9 cellular contexts compared by ENCODE assay signal in the genomic region with DNA sequence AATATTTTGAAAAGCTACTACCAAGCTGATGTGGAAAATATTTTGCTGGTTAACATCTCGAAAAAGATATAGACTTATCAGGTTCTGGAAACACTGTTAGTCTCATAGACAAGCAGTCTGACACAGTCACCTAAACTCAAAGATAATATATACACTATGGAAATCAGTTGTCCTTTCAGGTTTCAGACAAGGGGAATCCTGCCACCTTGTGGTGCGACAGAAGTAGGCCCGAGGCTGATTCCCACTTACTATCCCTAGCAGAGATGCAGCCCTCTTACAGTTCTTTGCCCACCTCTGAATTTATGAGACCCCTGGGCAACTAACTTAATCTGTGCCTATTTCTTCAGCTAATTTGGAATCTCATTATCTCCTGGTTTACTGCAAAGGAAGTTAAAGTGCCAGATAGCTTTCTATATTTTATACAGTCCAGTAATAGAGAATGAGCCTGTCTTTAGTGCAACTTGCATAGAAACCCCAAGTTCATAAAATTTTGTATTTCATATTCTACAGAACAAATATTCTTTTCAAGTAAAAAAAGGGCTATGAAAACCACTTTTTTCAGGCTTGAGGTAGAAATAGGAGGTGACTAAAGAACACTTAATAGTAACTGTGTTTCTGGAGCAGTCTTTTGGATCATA. TPM values are rescaled to one million over a fixed set of nuclear protein-coding genes. Genes with fewer than 3 reads are reported as not detected.
A peak's percentile ranks its signal among the peaks of the same experiment; 100 is the strongest.
DNase-seq lines count a peak whose midpoint lies in the region; ATAC-seq and TF ChIP-seq lines count a peak whose summit lies in the region.
"Had no signal": no experiment of that assay in that cellular context is flagged by ENCODE, and none has a peak within 500 bp of the region (broad histone marks: within the 10 kb centered on the region; RNA-seq: fewer than 3 reads in every experiment).

No MANE protein-coding gene starts in this region.

- H3K27ac ChIP-seq in naive thymus-derived CD4-positive, alpha-beta T cell (ENCODE audit: low read depth, low read length) = no peak overlapping the region

- no peaks in the 10 kb centered on the region for H3K27me3 Mint-ChIP-seq in naive thymus-derived CD4-positive, alpha-beta T cell
- H3K27me3 Mint-ChIP-seq: activated naive CD4-positive, alpha-beta T cell treated with anti-CD3 and anti-CD28 coated beads, Interleukin-2, amount 50 U/mL, for 24 hours had no signal

- CTCF ChIA-PET in naive thymus-derived CD4-positive, alpha-beta T cell (lab: Charles Lee) = interaction anchor here (0.6 to 6.5 kb wide), 15 partner anchors 9 to 423 kb away, joined by 3 to 35 read pairs (median 3); a partner anchor contains a TSS

- H3K27me3 ChIP-seq in NT2/D1 (ENCODE audit: insufficient read depth, insufficient read length) = no peaks in the 10 kb centered on the region
- H3K27me3 ChIP-seq in naive thymus-derived CD4-positive, alpha-beta T cell (ENCODE audit: control insufficient read depth in 2 of 2, insufficient read depth in 2 of 2, low read length in 2 of 2) = no peaks in the 10 kb centered on the region

- no peak for TF ChIP-seq POLR2A in erythroblast (IDR thresholded peaks at IDR 0.05; ENCODE audit: low read length)

- DNase-seq in DMS 273 (lab: John Stamatoyannopoulos, UW; ENCODE audit: unreplicated experiment) = peak; percentile 83
- DNase-seq in HuH-7.5 (ENCODE audit: low spot score) = peak; percentile 29
- DNase-seq in NT2/D1 (ENCODE audit: low read depth, low spot score) = peak; percentile 51
- peak; percentile 61 for DNase-seq in activated CD8-positive, alpha-beta memory T cell treated with anti-CD3 and anti-CD28 coated beads, Interleukin-2, amount 50 U/mL, for 48 hours
- DNase-seq in erythroblast (lab: John Stamatoyannopoulos, UW) = peak; percentile 70 to 82
- DNase-seq in naive thymus-derived CD4-positive, alpha-beta T cell = peak; percentile 21 to 64 (median 50)
- peak; percentile 62 for DNase-seq in stimulated activated naive CD8-positive, alpha-beta T cell treated with anti-CD3 and anti-CD28 coated beads, Interleukin-15, Interleukin-2, amounts not matched to agents 100 U/mL and 50 U/mL, for 24 hours

- H3K4me3 ChIP-seq in NT2/D1 (ENCODE audit: insufficient read length, low read depth) = no peak overlapping the region
- no peak overlapping the region for H3K4me3 ChIP-seq in naive thymus-derived CD4-positive, alpha-beta T cell (ENCODE audit: low read length)

- POLR2A ChIA-PET in naive thymus-derived CD4-positive, alpha-beta T cell (lab: Charles Lee) = interaction anchor here (0.9 kb wide), 1 partner anchor 17 kb away, joined by 5 read pairs; a partner anchor contains a TSS

- no peaks in the 10 kb centered on the region for H3K4me1 Mint-ChIP-seq in naive thymus-derived CD4-positive, alpha-beta T cell
- H3K4me1 Mint-ChIP-seq: activated naive CD4-positive, alpha-beta T cell treated with anti-CD3 and anti-CD28 coated beads, Interleukin-2, amount 50 U/mL, for 24 hours had no signal

- intact Hi-C loops in naive thymus-derived CD4-positive, alpha-beta T cell (cut with micrococcal nuclease) = loop anchor here (1.0 to 10.0 kb wide), 6 partner anchors 59 to 424 kb away; a partner anchor contains a TSS

- H3K9ac ChIP-seq in NT2/D1 (ENCODE audit: insufficient read length, low read depth) = no peak overlapping the region

- H3K4me3 Mint-ChIP-seq in naive thymus-derived CD4-positive, alpha-beta T cell = no peak overlapping the region
- H3K4me3 Mint-ChIP-seq: activated naive CD4-positive, alpha-beta T cell treated with anti-CD3 and anti-CD28 coated beads, Interleukin-2, amount 50 U/mL, for 24 hours had no signal

- no peaks in the 10 kb centered on the region for H3K4me1 ChIP-seq in NT2/D1 (ENCODE audit: insufficient read depth, insufficient read length)
- no peaks in the 10 kb centered on the region for H3K4me1 ChIP-seq in naive thymus-derived CD4-positive, alpha-beta T cell (ENCODE audit: control insufficient read depth in 2 of 2, insufficient read depth in 2 of 2, low read length in 2 of 2)

- peaks cover 6% of the 10 kb centered on the region for H3K36me3 ChIP-seq in NT2/D1 (ENCODE audit: insufficient read depth, insufficient read length, low read length)
- H3K36me3 ChIP-seq in naive thymus-derived CD4-positive, alpha-beta T cell (ENCODE audit: control insufficient read depth in 2 of 3, insufficient read depth in 3 of 3, low read length in 3 of 3) = peaks cover 0 to 3% (median 0%) of the 10 kb centered on the region in 3 experiments

- ATAC-seq in GM21447 (IDR thresholded peaks at IDR 0.05; ENCODE audit: unreplicated experiment) = peak; percentile 83
- ATAC-seq in naive thymus-derived CD4-positive, alpha-beta T cell = peak; percentile 80
- peak; percentile 57 for ATAC-seq in stimulated activated naive CD8-positive, alpha-beta T cell treated with anti-CD3 and anti-CD28 coated beads, Interleukin-15, Interleukin-2, amounts not matched to agents 100 U/mL and 50 U/mL, for 24 hours

- H3K36me3 Mint-ChIP-seq in naive thymus-derived CD4-positive, alpha-beta T cell = peaks cover 0 to 14% (median 2%) of the 10 kb centered on the region in 5 donors
- H3K36me3 Mint-ChIP-seq: activated naive CD4-positive, alpha-beta T cell treated with anti-CD3 and anti-CD28 coated beads, Interleukin-2, amount 50 U/mL, for 24 hours had no signal

- no peaks in the 10 kb centered on the region for H3K9me3 Mint-ChIP-seq in naive thymus-derived CD4-positive, alpha-beta T cell
- H3K9me3 Mint-ChIP-seq: activated naive CD4-positive, alpha-beta T cell treated with anti-CD3 and anti-CD28 coated beads, Interleukin-2, amount 50 U/mL, for 24 hours had no signal

- H3K9me3 ChIP-seq in NT2/D1 (ENCODE audit: insufficient read depth, low read length) = no peaks in the 10 kb centered on the region
- H3K9me3 ChIP-seq in naive thymus-derived CD4-positive, alpha-beta T cell (ENCODE audit: control insufficient read depth in 2 of 3, low read length in 3 of 3) = no peaks in the 10 kb centered on the region

- H3K27ac Mint-ChIP-seq in naive thymus-derived CD4-positive, alpha-beta T cell = no peak overlapping the region
- H3K27ac Mint-ChIP-seq: activated naive CD4-positive, alpha-beta T cell treated with anti-CD3 and anti-CD28 coated beads, Interleukin-2, amount 50 U/mL, for 24 hours had no signal

RNA-seq across cellular contexts. Expression of a gene that starts 16.9 kb away (rescaled TPM):
- total RNA-seq in naive thymus-derived CD4-positive, alpha-beta T cell = 10 to 100 TPM; 19.3 to 29.6 (median 24.6) TPM
- polyA plus RNA-seq in naive thymus-derived CD4-positive, alpha-beta T cell = 10 to 100 TPM; 18.9 to 19.4 TPM

RNA-seq across cellular contexts. Expression of a gene that starts 17.1 kb away (rescaled TPM):
- total RNA-seq in naive thymus-derived CD4-positive, alpha-beta T cell = 10 to 100 TPM; 13.4 to 45.2 (median 26.8) TPM
- polyA plus RNA-seq in naive thymus-derived CD4-positive, alpha-beta T cell = 10 to 100 TPM; 46.0 to 46.2 TPM

RNA-seq across cellular contexts. Expression of a gene that starts 31.0 kb away (rescaled TPM):
- 10 to 100 TPM; 43.9 to 66.4 (median 49.6) TPM for total RNA-seq in naive thymus-derived CD4-positive, alpha-beta T cell
- 10 to 100 TPM; 17.3 to 19.6 TPM for polyA plus RNA-seq in naive thymus-derived CD4-positive, alpha-beta T cell

RNA-seq across cellular contexts. Expression of a gene that starts 59.4 kb away (rescaled TPM):
- total RNA-seq in naive thymus-derived CD4-positive, alpha-beta T cell = 1 to 10 TPM in 1 of 5 experiments, under 1 TPM in 2, not detected in 2; 0.57 to 1.9 (median 1.00) TPM
- not detected for polyA plus RNA-seq in naive thymus-derived CD4-positive, alpha-beta T cell

Comparison
In these comparisons a context has a peak if more than half of its experiments do, and no peak if none do; other contexts are left out.
1. DNase-seq: peak in every context shown above with its lines; median percentile 83 in DMS 273; 76 in erythroblast; 62 in stimulated activated naive CD8-positive, alpha-beta T cell treated with anti-CD3 and anti-CD28 coated beads, Interleukin-15, Interleukin-2, amounts not matched to agents 100 U/mL and 50 U/mL, for 24 hours; 61 in activated CD8-positive, alpha-beta memory T cell treated with anti-CD3 and anti-CD28 coated beads, Interleukin-2, amount 50 U/mL, for 48 hours; 51 in NT2/D1; 50 in naive thymus-derived CD4-positive, alpha-beta T cell; 29 in HuH-7.5.